13 cellular contexts compared by ENCODE assay signal in the genomic region with DNA sequence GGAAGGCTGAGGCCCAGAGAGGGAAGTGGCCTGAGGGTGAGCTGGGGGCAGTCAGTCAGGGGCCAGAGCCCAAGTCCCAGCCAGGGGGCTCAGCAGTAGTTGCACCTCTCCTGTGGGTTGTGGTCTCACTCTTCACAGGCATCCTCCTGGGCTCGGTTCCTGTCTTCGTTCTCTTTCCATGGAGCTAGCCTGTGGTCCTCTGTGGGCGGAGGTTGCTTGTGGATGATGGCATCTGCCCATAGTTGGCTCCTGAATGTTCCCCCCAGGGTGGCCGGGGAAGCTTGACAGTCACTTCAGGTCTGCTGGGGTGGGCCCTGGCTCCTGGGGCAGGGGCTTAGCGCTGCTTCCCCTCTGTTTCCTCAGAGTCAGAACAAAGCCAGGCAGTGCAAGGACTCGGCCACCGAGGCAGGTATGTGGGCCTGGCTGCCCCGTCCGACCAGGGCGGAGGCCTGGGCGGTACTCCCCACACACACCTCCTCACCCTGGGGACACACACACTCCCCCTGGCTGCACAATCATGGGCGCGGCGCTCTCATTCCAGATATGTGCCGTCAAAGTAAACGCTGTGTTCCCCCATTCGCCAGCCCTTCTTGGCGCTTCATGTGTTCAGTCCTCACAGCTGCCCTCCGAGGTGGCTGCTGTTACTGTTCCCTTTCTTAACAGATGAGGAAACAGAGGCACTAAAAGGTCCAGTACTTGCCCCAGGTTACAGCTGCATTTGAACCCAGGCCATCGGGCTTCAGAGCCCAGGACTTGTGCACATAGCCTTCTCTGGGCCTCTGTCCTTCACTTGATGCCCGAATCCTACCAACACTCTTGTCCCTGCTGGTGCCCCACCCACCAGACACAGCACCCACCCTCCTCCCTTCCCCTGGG. TPM values are rescaled to one million over a fixed set of nuclear protein-coding genes. Genes with fewer than 3 reads are reported as not detected.
A peak's percentile ranks its signal among the peaks of the same experiment; 100 is the strongest.
DNase-seq lines count a peak whose midpoint lies in the region; ATAC-seq and TF ChIP-seq lines count a peak whose summit lies in the region.
"Had no signal": no experiment of that assay in that cellular context is flagged by ENCODE, and none has a peak within 500 bp of the region (broad histone marks: within the 10 kb centered on the region; RNA-seq: fewer than 3 reads in every experiment).

No MANE protein-coding gene starts in this region.

- peaks cover 51% of the 10 kb centered on the region for H3K36me3 Mint-ChIP-seq in CD4-positive, alpha-beta T cell (ENCODE audit: low read depth)
- H3K36me3 Mint-ChIP-seq in osteocyte (ENCODE audit: unreplicated experiment) = no peaks in the 10 kb centered on the region

- no peaks in the 10 kb centered on the region for H3K79me2 ChIP-seq in Karpas-422 (ENCODE audit: low read length)

- peaks cover 28% of the 10 kb centered on the region for H3K4me1 ChIP-seq in Karpas-422 (ENCODE audit: low read length)

- POLR2A ChIA-PET in CD4-positive, alpha-beta T cell (lab: Charles Lee) = no interaction called here

- H3K27me3 Mint-ChIP-seq in CD4-positive, alpha-beta T cell = no peaks in the 10 kb centered on the region
- no peaks in the 10 kb centered on the region for H3K27me3 Mint-ChIP-seq in osteocyte (ENCODE audit: unreplicated experiment)

- no peak overlapping the region for H3K27ac ChIP-seq in CD4-positive, alpha-beta T cell (ENCODE audit: low read depth, low read length)
- peak overlapping the region; percentile 39; the same call in 1 of the 2 replicates for H3K27ac ChIP-seq in Karpas-422 (ENCODE audit: low read length)
- H3K27ac ChIP-seq: skin epidermis had no signal

- no peaks in the 10 kb centered on the region for H3K36me3 ChIP-seq in Karpas-422 (ENCODE audit: insufficient read depth, low read length)

- peak in 1 of 10 experiments; percentile 0 for DNase-seq in CD4-positive, alpha-beta T cell
- DNase-seq in Karpas-422 (no peak), ecto neural progenitor cell (ENCODE audit: low spot score) (peak; percentile 39), osteocyte (ENCODE audit: extremely low spot score, unreplicated experiment) (peak; percentile 80), GF-D8 (lab: John Stamatoyannopoulos, UW) (no peak)
- no peak for DNase-seq in NK-92 treated with Interleukin-12 subunit alpha and Interleukin-12 subunit beta, amount 100 ng/mL, for 24 hours (lab: John Stamatoyannopoulos, UW)
- DNase-seq: activated CD4-positive, CD25-positive, alpha-beta regulatory T cell; amygdala; midbrain; MM.1S had no signal

- no peaks in the 10 kb centered on the region for H3K4me1 Mint-ChIP-seq in CD4-positive, alpha-beta T cell (ENCODE audit: low read depth)
- peaks cover 14% of the 10 kb centered on the region for H3K4me1 Mint-ChIP-seq in osteocyte (ENCODE audit: unreplicated experiment)

- H3K9me3 Mint-ChIP-seq in CD4-positive, alpha-beta T cell = no peaks in the 10 kb centered on the region
- no peaks in the 10 kb centered on the region for H3K9me3 Mint-ChIP-seq in osteocyte (ENCODE audit: unreplicated experiment)

- no peaks in the 10 kb centered on the region for H3K27me3 ChIP-seq in CD4-positive, alpha-beta T cell (ENCODE audit: control insufficient read depth, insufficient read depth, low read length)
- H3K27me3 ChIP-seq in Karpas-422 (ENCODE audit: low read length) = no peaks in the 10 kb centered on the region

- CTCF ChIA-PET in CD4-positive, alpha-beta T cell (lab: Charles Lee) = no interaction called here

- no peak for TF ChIP-seq CTCF in CD4-positive, alpha-beta T cell (IDR thresholded peaks at IDR 0.05)
- TF ChIP-seq CTCF in osteocyte (IDR thresholded peaks at IDR 0.05) = no peak

- no peak overlapping the region for H3K4me3 Mint-ChIP-seq in CD4-positive, alpha-beta T cell
- H3K4me3 Mint-ChIP-seq in osteocyte (ENCODE audit: unreplicated experiment) = no peak overlapping the region

- H4K20me1 ChIP-seq in Karpas-422 (ENCODE audit: insufficient read depth, low read depth, low read length) = no peaks in the 10 kb centered on the region

- no peaks in the 10 kb centered on the region for H3K9me3 ChIP-seq in CD4-positive, alpha-beta T cell (ENCODE audit: control insufficient read depth, low read length)
- no peaks in the 10 kb centered on the region for H3K9me3 ChIP-seq in Karpas-422 (ENCODE audit: low read length)

- no peak overlapping the region for H2AFZ ChIP-seq in Karpas-422 (ENCODE audit: low read length)

- H3K4me3 ChIP-seq in Karpas-422 (ENCODE audit: low read length) = no peak overlapping the region
- H3K4me3 ChIP-seq: skin epidermis had no signal

- H3K27ac Mint-ChIP-seq in CD4-positive, alpha-beta T cell = peak overlapping the region; percentile 36
- H3K27ac Mint-ChIP-seq in osteocyte (ENCODE audit: unreplicated experiment) = no peak overlapping the region

- H3K9me2 ChIP-seq in Karpas-422 (replicated peaks; ENCODE audit: insufficient read depth, low read length) = no peaks in the 10 kb centered on the region

- ATAC-seq in CD4-positive, alpha-beta T cell (ENCODE audit: poor library complexity) = no peak
- ATAC-seq in HG02571 (IDR thresholded peaks at IDR 0.05; ENCODE audit: unreplicated experiment) (no peak), HG03571 (IDR thresholded peaks at IDR 0.05; ENCODE audit: unreplicated experiment) (no peak)

- intact Hi-C loops in CD4-positive, alpha-beta T cell (cut with DNase I, micrococcal nuclease) = no loop called here

- H3K9ac ChIP-seq in Karpas-422 (ENCODE audit: low read length) = peak overlapping the region; percentile 36; the same call in 1 of the 2 replicates

- no peak overlapping the region for H3K4me2 ChIP-seq in Karpas-422 (ENCODE audit: low read depth, low read length, poor library complexity, severe bottlenecking)

RNA-seq across cellular contexts. Expression of a gene that starts 34.5 kb away (rescaled TPM):
- 10 to 100 TPM; 79.4 to 82.7 TPM for total RNA-seq in CD4-positive, alpha-beta T cell
- 13.1 and 40.4 TPM in 2 replicates for total RNA-seq in Karpas-422 (2014; rRNA removed; shearing (Covaris generic); ENCODE audit: low replicate concordance)
- total RNA-seq in osteocyte = not detected in 2 replicates

RNA-seq across cellular contexts. Expression of a gene that starts 41.5 kb away (rescaled TPM):
- total RNA-seq in CD4-positive, alpha-beta T cell = 10 to 100 TPM; 14.7 to 15.5 TPM
- total RNA-seq in Karpas-422 (2014; rRNA removed; shearing (Covaris generic); ENCODE audit: low replicate concordance) = 163 and 205 TPM in 2 replicates
- total RNA-seq in osteocyte = 262 and 296 TPM in 2 replicates

Comparison
In these comparisons a context has a peak if more than half of its experiments do, and no peak if none do; other contexts are left out.
1. DNase-seq: peak in ecto neural progenitor cell (single experiment) and osteocyte (single experiment); none in Karpas-422 (single experiment), NK-92 treated with Interleukin-12 subunit alpha and Interleukin-12 subunit beta, amount 100 ng/mL, for 24 hours (single experiment) and GF-D8 (single experiment).
2. RNA of a gene that starts 34.5 kb away (total RNA-seq): 79.4 to 82.7 TPM in CD4-positive, alpha-beta T cell and 13.1 to 40.4 TPM in Karpas-422; not detected in osteocyte; every median in the first group is over 10 times any median in the second.